ENCODE assay signal across 17 cellular contexts in genomic region chr16:65991149-65991701, GRCh38.
DNase-seq lines count a peak whose midpoint lies in the region; TF ChIP-seq lines count a peak whose summit lies in the region.
"Had no signal": no experiment of that assay in that cellular context is flagged by ENCODE, and none has a peak within 500 bp of the region (broad histone marks: within the 10 kb centered on the region; RNA-seq: fewer than 3 reads in every experiment).

No MANE protein-coding gene starts in this region.

- no peak for TF ChIP-seq CTCF in nephron progenitor cell (IDR thresholded peaks at IDR 0.05)

- H3K4me3 ChIP-seq in H7 (ENCODE audit: insufficient read depth, low read depth, low read length), result no peak overlapping the region

- H3K27ac Mint-ChIP-seq in nephron progenitor cell, result peak overlapping the region; percentile 29
- H3K27ac Mint-ChIP-seq: B cell; CD4-positive, alpha-beta memory T cell; IgD-negative memory B cell had no signal

- H3K36me3 Mint-ChIP-seq in nephron progenitor cell (ENCODE audit: low read depth), result peaks cover 4% of the 10 kb centered on the region
- H3K36me3 Mint-ChIP-seq: CD4-positive, alpha-beta memory T cell; IgD-negative memory B cell had no signal

- peaks cover 38% of the 10 kb centered on the region for H3K4me1 Mint-ChIP-seq in nephron progenitor cell
- H3K4me1 Mint-ChIP-seq: B cell; CD4-positive, alpha-beta memory T cell; IgD-negative memory B cell had no signal

- H3K36me3 ChIP-seq in H7 (replicated peaks; ENCODE audit: control insufficient read depth, insufficient read depth, low read length), result no peaks in the 10 kb centered on the region

- no peak overlapping the region for H3K4me3 Mint-ChIP-seq in nephron progenitor cell
- H3K4me3 Mint-ChIP-seq: B cell; CD4-positive, alpha-beta memory T cell; IgD-negative memory B cell had no signal

- DNase-seq in H7 (peak; percentile 33), SW480 (ENCODE audit: low spot score) (peak; percentile 2), iPS DF 19.7 (ENCODE audit: low read depth, low spot score) (peak; percentile 17), nephron progenitor cell (no peak), HCEC 1CT (no peak), NCI-H2107 treated with DMSO at 0.1 percent for 48 hours (lab: John Stamatoyannopoulos, UW; ENCODE audit: unreplicated experiment) (no peak), NCI-H69 (lab: John Stamatoyannopoulos, UW) (no peak), ecto neural progenitor cell (ENCODE audit: low spot score) (no peak)
- DNase-seq: ACHN; CD4-positive, alpha-beta memory T cell; MV-4-11; NCI-H1417 treated with DMSO at 0.1 percent for 48 hours; NCI-H2029; NCI-H510A treated with DMSO at 0.1 percent for 48 hours; PC-3 had no signal

- peaks cover 12% of the 10 kb centered on the region for H3K9me3 Mint-ChIP-seq in nephron progenitor cell
- H3K9me3 Mint-ChIP-seq: IgD-negative memory B cell had no signal

- H3K27me3 Mint-ChIP-seq in nephron progenitor cell (ENCODE audit: low read depth, poor library complexity), result peaks cover 10% of the 10 kb centered on the region
- H3K27me3 Mint-ChIP-seq: B cell, IgD-negative memory B cell had no signal

- H3K27me3 ChIP-seq in H7 (ENCODE audit: control insufficient read depth, insufficient read depth, low read length), result no peaks in the 10 kb centered on the region

Comparison
In these comparisons a context has a peak if more than half of its experiments do, and no peak if none do; other contexts are left out.
1. DNase-seq: peak in H7 (single experiment), SW480 (single experiment) and iPS DF 19.7 (single experiment); none in nephron progenitor cell (single experiment), HCEC 1CT (single experiment), NCI-H2107 treated with DMSO at 0.1 percent for 48 hours (single experiment), NCI-H69 (single experiment) and ecto neural progenitor cell (single experiment).